In the genomic region with DNA sequence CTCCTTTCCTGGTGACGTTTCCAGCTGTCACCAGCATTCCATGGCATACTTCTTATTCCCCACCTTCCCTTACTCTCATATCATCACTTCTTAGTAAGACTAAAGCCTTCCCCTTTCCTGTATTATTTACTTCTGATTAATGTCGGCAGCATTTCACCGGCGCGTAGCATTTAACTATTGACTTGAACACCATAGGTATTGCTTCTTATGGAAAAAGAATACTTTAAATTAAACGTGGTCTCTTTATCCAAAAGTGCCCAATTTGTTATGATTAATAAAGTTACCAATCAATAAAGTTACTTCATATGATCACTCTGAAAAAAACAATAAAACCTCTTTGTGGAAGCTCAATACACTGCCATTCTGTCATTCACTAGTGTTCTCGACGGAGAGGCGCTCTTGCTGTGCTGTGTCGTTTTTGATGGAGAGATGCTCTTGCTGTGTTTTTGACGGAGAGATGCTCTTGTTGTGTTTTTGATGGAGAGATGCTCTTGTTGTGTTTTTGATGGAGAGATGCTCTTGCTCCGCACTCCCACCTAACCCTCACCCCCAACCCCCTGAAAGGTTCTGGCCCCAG, we compare ENCODE assay signal across 1 cellular context.
TF ChIP-seq lines count a peak whose summit lies in the region.

No MANE protein-coding gene starts in this region.

TF ChIP-seq in IMR-90, 13 proteins besides CTCF, POLR2A, EP300 and RAD21:
- TF ChIP-seq MAFK (IDR thresholded peaks at IDR 0.05; ENCODE audit: low read depth, low read length) (no peak), MXI1 (IDR thresholded peaks at IDR 0.05; ENCODE audit: borderline replicate concordance, low read depth, low read length) (no peak), SMC3 (IDR thresholded peaks at IDR 0.05; ENCODE audit: low read depth, low read length) (no peak), RCOR1 (IDR thresholded peaks at IDR 0.05; ENCODE audit: insufficient replicate concordance, low read length) (no peak), FOS (IDR thresholded peaks at IDR 0.05; ENCODE audit: low read depth, low read length) (no peak), MAZ (IDR thresholded peaks at IDR 0.05; ENCODE audit: borderline replicate concordance, low read depth, low read length) (no peak)
- TF ChIP-seq, protein P1, sequence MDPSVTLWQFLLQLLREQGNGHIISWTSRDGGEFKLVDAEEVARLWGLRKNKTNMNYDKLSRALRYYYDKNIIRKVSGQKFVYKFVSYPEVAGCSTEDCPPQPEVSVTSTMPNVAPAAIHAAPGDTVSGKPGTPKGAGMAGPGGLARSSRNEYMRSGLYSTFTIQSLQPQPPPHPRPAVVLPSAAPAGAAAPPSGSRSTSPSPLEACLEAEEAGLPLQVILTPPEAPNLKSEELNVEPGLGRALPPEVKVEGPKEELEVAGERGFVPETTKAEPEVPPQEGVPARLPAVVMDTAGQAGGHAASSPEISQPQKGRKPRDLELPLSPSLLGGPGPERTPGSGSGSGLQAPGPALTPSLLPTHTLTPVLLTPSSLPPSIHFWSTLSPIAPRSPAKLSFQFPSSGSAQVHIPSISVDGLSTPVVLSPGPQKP (IDR thresholded peaks at IDR 0.05; ENCODE audit: borderline replicate concordance, low read depth, low read length), result no peak
